Comparison of ENCODE assay signal across 8 cellular contexts in the genomic region with DNA sequence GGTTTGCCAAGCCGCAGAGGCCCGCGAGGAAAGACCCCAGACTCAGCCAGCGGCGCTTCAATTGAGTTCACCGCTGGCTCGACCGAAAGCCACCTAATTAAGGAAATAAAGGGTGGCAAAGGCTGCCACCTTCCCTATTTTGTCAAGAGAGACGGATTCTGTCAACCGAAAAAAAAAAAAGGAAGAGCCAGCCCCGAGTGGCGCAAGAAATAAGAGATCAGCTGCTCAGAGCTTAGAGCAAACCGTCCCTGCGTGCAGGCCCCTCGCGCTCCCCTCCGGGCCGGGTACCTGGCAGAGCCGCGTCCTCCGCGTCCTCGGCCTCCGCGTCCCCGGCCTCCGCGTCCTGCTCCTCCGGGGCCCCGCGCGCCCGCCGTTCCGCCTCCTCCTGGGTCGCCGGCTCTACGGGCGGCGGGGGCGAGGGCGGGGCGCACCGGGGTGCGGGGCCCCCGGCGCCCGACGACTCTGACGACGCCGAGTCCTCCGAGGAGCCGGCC. TPM values are rescaled to one million over a fixed set of nuclear protein-coding genes. Genes with fewer than 3 reads are reported as not detected.
DNase-seq lines count a peak whose midpoint lies in the region; ATAC-seq, FAIRE-seq and TF ChIP-seq lines count a peak whose summit lies in the region.

No MANE protein-coding gene starts in this region.

- ATAC-seq in GM21447 (IDR thresholded peaks at IDR 0.05; ENCODE audit: unreplicated experiment) (peak; percentile 22), natural killer cell (peak in 2 of 3 donors; percentile 22 to 41)

- no peaks in the 10 kb centered on the region for H3K36me3 Mint-ChIP-seq in natural killer cell

- no peak for TF ChIP-seq CTCF in natural killer cell (IDR thresholded peaks at IDR 0.05)

- peak overlapping the region; percentile 73 to 81 for H3K27ac Mint-ChIP-seq in natural killer cell

- H3K4me3 ChIP-seq in esophagus (ENCODE audit: low read depth in 1 of 2, low read length in 2 of 2) = peak overlapping the region; percentile 61 to 81

- WGBS in esophagus, 2 donors = 0% methylated on average over 46 to 54 of the region's 54 CpGs

- H3K27me3 Mint-ChIP-seq in natural killer cell (ENCODE audit: low read depth in 2 of 2) = peaks cover 4 to 12% of the 10 kb centered on the region in 2 donors

- H3K36me3 ChIP-seq in esophagus (ENCODE audit: control insufficient read depth in 2 of 2, insufficient read depth in 2 of 2, low read length in 1 of 2) = no peaks in the 10 kb centered on the region

- intact Hi-C loops in natural killer cell (cut with micrococcal nuclease) = loop anchor here (2.0 to 5.0 kb wide), 4 partner anchors 21 to 285 kb away; partner anchors contain the start of genes RAB4A, TAF5L and URB2

- FAIRE-seq in HTR-8/SVneo (lab: Jason Lieb, UNC) (no peak), GM19239 (lab: Jason Lieb, UNC) (no peak)

- H3K9me3 Mint-ChIP-seq in natural killer cell = no peaks in the 10 kb centered on the region

- no peaks in the 10 kb centered on the region for H3K27me3 ChIP-seq in esophagus (ENCODE audit: control insufficient read depth in 1 of 2, insufficient read depth in 2 of 2, low read length in 2 of 2)

- no peaks in the 10 kb centered on the region for H3K9me3 ChIP-seq in esophagus (ENCODE audit: control insufficient read depth in 2 of 2, insufficient read depth in 1 of 2, low read depth in 1 of 2, low read length in 1 of 2)

- DNase-seq in ELF-1 (ENCODE audit: low read depth, low spot score) (peak; percentile 40), HTR-8/SVneo (ENCODE audit: insufficient read length, low spot score) (peak; percentile 34), SKM-1 (lab: John Stamatoyannopoulos, UW; ENCODE audit: unreplicated experiment) (peak; percentile 91), natural killer cell (no peak), GM19239 (ENCODE audit: insufficient read length, low spot score) (no peak), NCI-H524 treated with DMSO at 0.1 percent for 48 hours (lab: John Stamatoyannopoulos, UW) (no peak)

- H3K4me1 Mint-ChIP-seq in natural killer cell = peaks cover 39 to 40% of the 10 kb centered on the region in 2 donors

- peak overlapping the region; percentile 93 for H3K4me3 Mint-ChIP-seq in natural killer cell

- peak overlapping the region; percentile 91 to 95 for H3K27ac ChIP-seq in esophagus (ENCODE audit: low read depth in 2 of 2, low read length in 1 of 2)

- H3K4me1 ChIP-seq in esophagus (ENCODE audit: control insufficient read depth in 2 of 2, insufficient read depth in 2 of 2, low read length in 1 of 2) = no peaks in the 10 kb centered on the region

RNA-seq across cellular contexts. Expression of gene CCSAP, which starts 1.0 kb away (rescaled TPM):
- polyA plus RNA-seq in esophagus = 1 to 10 TPM; 1.6 to 2.5 TPM
- total RNA-seq in natural killer cell = 10 to 100 TPM in 2 of 3 donors, 1 to 10 TPM in 1; 6.8 to 14.0 (median 10.2) TPM

Comparison
In these comparisons a context has a peak if more than half of its experiments do, and no peak if none do; other contexts are left out.
1. DNase-seq: peak in ELF-1 (single experiment), HTR-8/SVneo (single experiment) and SKM-1 (single experiment); none in natural killer cell (single experiment), GM19239 (single experiment) and NCI-H524 treated with DMSO at 0.1 percent for 48 hours (single experiment).